In the genomic region with DNA sequence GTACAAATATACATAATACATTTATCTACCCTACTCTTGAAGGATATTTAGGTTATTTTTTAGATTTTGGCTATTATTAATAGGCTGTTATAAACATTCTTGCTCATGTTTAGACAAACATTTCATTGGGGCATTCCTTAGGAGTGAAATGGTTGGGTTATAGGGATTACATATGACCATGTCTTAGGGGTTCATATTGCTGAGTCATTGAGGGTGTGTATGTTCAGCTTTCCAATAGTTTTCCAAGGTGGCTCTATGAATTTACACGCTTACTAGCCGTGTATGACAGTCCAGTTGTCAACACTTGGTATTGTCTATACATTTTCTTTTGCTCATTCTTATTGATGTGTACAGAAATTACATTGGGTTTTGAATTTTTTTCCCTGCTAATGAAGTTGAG, we compare ENCODE assay signal across 30 cellular contexts.
"Had no signal": no experiment of that assay in that cellular context is flagged by ENCODE, and none has a peak within 500 bp of the region (broad histone marks: within the 10 kb centered on the region; RNA-seq: fewer than 3 reads in every experiment).

No MANE protein-coding gene starts in this region.

- H3K4me1 ChIP-seq: gastroesophageal sphincter, heart right ventricle had no signal

- H3K36me3 ChIP-seq: brain microvascular endothelial cell, esophagus squamous epithelium, gastroesophageal sphincter, heart right ventricle had no signal

- H3K4me2 ChIP-seq: hepatocyte had no signal

- DNase-seq: activated CD4-positive, alpha-beta T cell treated with anti-CD3 and anti-CD28 coated beads for 1 hour; activated CD4-positive, alpha-beta T cell treated with anti-CD3 and anti-CD28 coated beads for 48 hours; activated CD4-positive, alpha-beta T cell treated with anti-CD3 and anti-CD28 coated beads, Interleukin-2, amount 50 U/mL, for 1 hour; activated CD4-positive, alpha-beta T cell treated with anti-CD3 and anti-CD28 coated beads, Interleukin-2, amount 50 U/mL, for 48 hours; activated CD8-positive, alpha-beta memory T cell treated with anti-CD3 and anti-CD28 coated beads for 24 hours; activated CD8-positive, alpha-beta T cell treated with anti-CD3 and anti-CD28 coated beads for 36 hours; activated effector memory CD4-positive, alpha-beta T cell treated with Interleukin-2 at 50 U/mL for 16 hours; activated gamma-delta T cell treated with Interleukin-2 at 50 U/mL for 16 hours; activated naive CD4-positive, alpha-beta T cell treated with anti-CD3 and anti-CD28 coated beads, Interleukin-2, amount 50 U/mL, for 16 hours; activated naive CD4-positive, alpha-beta T cell treated with Interleukin-2 at 50 U/mL for 16 hours; activated T-cell treated with anti-CD3 and anti-CD28 coated beads, Interleukin-2, amount 50 U/mL, for 4 hours; amniotic stem cell; anterior cingulate cortex; brain microvascular endothelial cell; caudate nucleus; cortex of kidney; dermis blood vessel endothelial cell; effector CD4-positive, alpha-beta T cell; effector memory CD8-positive, alpha-beta T cell; esophagus squamous epithelium; foreskin melanocyte; heart right ventricle; T-helper 2 cell had no signal

- H3K9me3 ChIP-seq: esophagus squamous epithelium, gastroesophageal sphincter had no signal

- FAIRE-seq: astrocyte, colon had no signal

- H3K27ac ChIP-seq: brain microvascular endothelial cell, epithelial cell of prostate, esophagus squamous epithelium, gastroesophageal sphincter, heart right ventricle, hepatocyte had no signal

- H3K4me3 ChIP-seq: esophagus squamous epithelium, gastroesophageal sphincter, heart right ventricle, hepatocyte had no signal

- H3K27me3 ChIP-seq: brain microvascular endothelial cell, esophagus squamous epithelium, gastroesophageal sphincter, heart right ventricle, hepatocyte had no signal

- H2AFZ ChIP-seq: hepatocyte had no signal

- ATAC-seq: activated CD8-positive, alpha-beta T cell treated with anti-CD3 and anti-CD28 coated beads for 36 hours; activated T-cell treated with anti-CD3 and anti-CD28 coated beads, Interleukin-2, amount 50 U/mL, for 4 hours; activated T-helper 17 cell treated with anti-CD3 and anti-CD28 coated beads, Interleukin-2, amount 50 U/mL, for 72 hours; effector memory CD8-positive, alpha-beta T cell; gastroesophageal sphincter; heart right ventricle; WTC11 had no signal
